ENCODE assay signal across 8 cellular contexts in genomic region chr18:50268022-50268747, GRCh38. TPM values are rescaled to one million over a fixed set of nuclear protein-coding genes. Genes with fewer than 3 reads are reported as not detected.
A peak's percentile ranks its signal among the peaks of the same experiment; 100 is the strongest.
DNase-seq lines count a peak whose midpoint lies in the region; ATAC-seq lines count a peak whose summit lies in the region.

No MANE protein-coding gene starts in this region.

- H3K36me3 ChIP-seq in HUES6 (ENCODE audit: control insufficient read depth, insufficient read depth, low read length), result peaks cover 46% of the 10 kb centered on the region
- peaks cover 6 to 25% of the 10 kb centered on the region in 2 donors for H3K36me3 ChIP-seq in esophagus (ENCODE audit: control insufficient read depth in 2 of 2, insufficient read depth in 2 of 2, low read length in 1 of 2)

- DNase-seq in D341Med (ENCODE audit: low spot score) (peak; percentile 70), activated T-cell treated with anti-CD3 and anti-CD28 coated beads for 1 hour (ENCODE audit: low read depth) (peak; percentile 72), naive B cell (peak; percentile 82), NK-92 (lab: John Stamatoyannopoulos, UW; ENCODE audit: unreplicated experiment) (no peak)

- peaks cover 5 to 8% of the 10 kb centered on the region in 2 donors for H3K36me3 Mint-ChIP-seq in naive B cell
- peaks cover 27% of the 10 kb centered on the region for H3K36me3 Mint-ChIP-seq in stimulated activated memory B cell treated with anti-CD40 and anti-IgM and Interleukin-4, amounts not matched to agents 10 μg/mL and 1 μg/mL and 100 μg/mL, for 72 hours

- H3K27ac Mint-ChIP-seq in naive B cell, result peak overlapping the region in 5 of 6 donors; percentile 66 to 89 (median 82)
- peak overlapping the region; percentile 85 for H3K27ac Mint-ChIP-seq in stimulated activated memory B cell treated with anti-CD40 and anti-IgM and Interleukin-4, amounts not matched to agents 10 μg/mL and 1 μg/mL and 100 μg/mL, for 72 hours

- peak overlapping the region; percentile 80 to 93 (median 90) for H3K4me3 Mint-ChIP-seq in naive B cell
- H3K4me3 Mint-ChIP-seq in stimulated activated memory B cell treated with anti-CD40 and anti-IgM and Interleukin-4, amounts not matched to agents 10 μg/mL and 1 μg/mL and 100 μg/mL, for 72 hours, result peak overlapping the region; percentile 96

- H3K4me3 ChIP-seq in HUES6 (ENCODE audit: low read depth, low read length) (peak overlapping the region; percentile 71), esophagus (ENCODE audit: low read depth in 1 of 2, low read length in 2 of 2) (peak overlapping the region; percentile 50 to 51)

- peaks cover 12 to 27% (median 23%) of the 10 kb centered on the region in 3 donors for H3K4me1 Mint-ChIP-seq in naive B cell
- H3K4me1 Mint-ChIP-seq in stimulated activated memory B cell treated with anti-CD40 and anti-IgM and Interleukin-4, amounts not matched to agents 10 μg/mL and 1 μg/mL and 100 μg/mL, for 72 hours, result peaks cover 32% of the 10 kb centered on the region

- H3K9me3 ChIP-seq in HUES6 (ENCODE audit: control insufficient read depth, insufficient read depth, low read depth, low read length) (no peaks in the 10 kb centered on the region), esophagus (ENCODE audit: control insufficient read depth in 2 of 2, insufficient read depth in 1 of 2, low read depth in 1 of 2, low read length in 1 of 2) (no peaks in the 10 kb centered on the region)

- peaks cover 5% of the 10 kb centered on the region for H3K4me1 ChIP-seq in HUES6 (ENCODE audit: control insufficient read depth, insufficient read depth, low read length)
- peaks cover 0 to 2% of the 10 kb centered on the region in 2 donors for H3K4me1 ChIP-seq in esophagus (ENCODE audit: control insufficient read depth in 2 of 2, insufficient read depth in 2 of 2, low read length in 1 of 2)

- H3K27ac ChIP-seq in HUES6 (ENCODE audit: low read depth, low read length), result no peak overlapping the region
- peak overlapping the region; percentile 32 to 68 for H3K27ac ChIP-seq in esophagus (ENCODE audit: low read depth in 2 of 2, low read length in 1 of 2)

- ATAC-seq in GM21360 (IDR thresholded peaks at IDR 0.05; ENCODE audit: unreplicated experiment) (peak; percentile 65), naive B cell (ENCODE audit: low read depth in 2 of 2) (peak; percentile 66 to 67)
- peak; percentile 88 for ATAC-seq in stimulated activated memory B cell treated with anti-CD40 and anti-IgM and Interleukin-4, amounts not matched to agents 10 μg/mL and 1 μg/mL and 100 μg/mL, for 72 hours

- no peaks in the 10 kb centered on the region for H3K27me3 Mint-ChIP-seq in naive B cell
- no peaks in the 10 kb centered on the region for H3K27me3 Mint-ChIP-seq in stimulated activated memory B cell treated with anti-CD40 and anti-IgM and Interleukin-4, amounts not matched to agents 10 μg/mL and 1 μg/mL and 100 μg/mL, for 72 hours

- H3K27me3 ChIP-seq in HUES6 (ENCODE audit: control insufficient read depth, insufficient read depth, low read length) (peaks cover 4% of the 10 kb centered on the region; the same call in 1 of the 2 replicates), esophagus (ENCODE audit: control insufficient read depth in 1 of 2, insufficient read depth in 2 of 2, low read length in 2 of 2) (no peaks in the 10 kb centered on the region)

- WGBS in esophagus, 2 donors, result 15 to 18% methylated on average over 56 of the region's 56 CpGs

- H3K9me3 Mint-ChIP-seq in naive B cell, result no peaks in the 10 kb centered on the region
- H3K9me3 Mint-ChIP-seq in stimulated activated memory B cell treated with anti-CD40 and anti-IgM and Interleukin-4, amounts not matched to agents 10 μg/mL and 1 μg/mL and 100 μg/mL, for 72 hours, result no peaks in the 10 kb centered on the region

- H3K9ac ChIP-seq in HUES6 (ENCODE audit: low read length), result no peak overlapping the region

RNA-seq across cellular contexts. Expression of gene CFAP53, which starts 1.9 kb away (rescaled TPM):
- polyA plus RNA-seq in esophagus, result under 1 TPM; 0.13 to 0.33 TPM
- polyA plus RNA-seq in naive B cell (ENCODE audit: low read depth in 6 of 6), result under 1 TPM in 1 of 6 donors, not detected in 5; 0.27 TPM

RNA-seq across cellular contexts. Expression of gene MBD1, which starts 13.1 kb away (rescaled TPM):
- polyA plus RNA-seq in esophagus (10 to 100 TPM; 32.5 to 34.8 TPM), naive B cell (ENCODE audit: low read depth in 6 of 6) (10 to 100 TPM; 23.4 to 42.4 (median 25.0) TPM)

RNA-seq across cellular contexts. Expression of gene CXXC1, which starts 19.3 kb away (rescaled TPM):
- polyA plus RNA-seq in esophagus, result 10 to 100 TPM; 51.1 to 81.5 TPM
- polyA plus RNA-seq in naive B cell (ENCODE audit: low read depth in 6 of 6), result 10 to 100 TPM; 56.7 to 97.3 (median 71.0) TPM
